ENCODE assay signal across 8 cellular contexts in genomic region chr12:11855993-11856374, GRCh38.
DNase-seq lines count a peak whose midpoint lies in the region; ATAC-seq and TF ChIP-seq lines count a peak whose summit lies in the region.

No MANE protein-coding gene starts in this region.

- H3K4me2 ChIP-seq in neuronal stem cell (ENCODE audit: insufficient read depth, low read length, poor library complexity, severe bottlenecking) (no peak overlapping the region), hepatocyte (no peak overlapping the region)

- H3K79me1 ChIP-seq in neuronal stem cell (ENCODE audit: low read depth, low read length): no peaks in the 10 kb centered on the region

- no peak overlapping the region for H2AK5ac ChIP-seq in neuronal stem cell (ENCODE audit: low read depth, low read length)

- no peak overlapping the region for H3K9ac ChIP-seq in neuronal stem cell (ENCODE audit: low read depth, low read length, poor library complexity)

- no peak overlapping the region for H3K23ac ChIP-seq in neuronal stem cell (ENCODE audit: low read depth, low read length, poor library complexity)

- H3K4me3 ChIP-seq in neuronal stem cell (ENCODE audit: low read length in 2 of 2): no peak overlapping the region
- H3K4me3 ChIP-seq in hepatocyte: no peak overlapping the region

- ATAC-seq in GM18868 (IDR thresholded peaks at IDR 0.05; ENCODE audit: unreplicated experiment): peak; percentile 71
- peak; percentile 42 for ATAC-seq in HG03103 (IDR thresholded peaks at IDR 0.05; ENCODE audit: low read depth, unreplicated experiment)

- H3K36me3 ChIP-seq in neuronal stem cell (replicated peaks in 1 of 2; ENCODE audit: control insufficient read depth in 2 of 2, insufficient read depth in 2 of 2, low read length in 2 of 2): peaks cover 4 to 29% of the 10 kb centered on the region in 2 donors
- no peaks in the 10 kb centered on the region for H3K36me3 ChIP-seq in hepatocyte (replicated peaks; ENCODE audit: insufficient read depth, low read depth)

- no peak overlapping the region for H2BK120ac ChIP-seq in neuronal stem cell (ENCODE audit: low read depth, low read length)

- H4K20me1 ChIP-seq in hepatocyte (ENCODE audit: insufficient read depth, poor library complexity, severe bottlenecking): no peaks in the 10 kb centered on the region

- WGBS in neuronal stem cell (ENCODE audit: extremely low coverage in 2 of 2, insufficient read length in 2 of 2, insufficient replicate concordance in 1 of 2), 2 donors: no CpG with 5 or more reads among the region's 4 CpGs
- WGBS in hepatocyte (ENCODE audit: low lambda C conversion rate, missing lambda C conversion rate): 60% methylated on average over 4 of the region's 4 CpGs

- no peak overlapping the region for H4K91ac ChIP-seq in neuronal stem cell (ENCODE audit: low read depth, low read length, poor library complexity)

- H3K9me2 ChIP-seq in hepatocyte (replicated peaks; ENCODE audit: insufficient read depth): no peaks in the 10 kb centered on the region

- TF ChIP-seq CTCF in hepatocyte (IDR thresholded peaks at IDR 0.05; ENCODE audit: poor library complexity): no peak

- H4K8ac ChIP-seq in neuronal stem cell (ENCODE audit: low read depth, low read length): no peak overlapping the region

- no peak overlapping the region for H3K18ac ChIP-seq in neuronal stem cell (ENCODE audit: low read length)

- H3K4ac ChIP-seq in neuronal stem cell (ENCODE audit: low read length): no peak overlapping the region

- peak; percentile 77 for DNase-seq in NOMO-1 treated with DMSO at 0.1 percent for 48 hours (lab: John Stamatoyannopoulos, UW; ENCODE audit: unreplicated experiment)
- no peak for DNase-seq in neuronal stem cell (ENCODE audit: low spot score)
- DNase-seq in hepatocyte (ENCODE audit: low spot score): no peak
- DNase-seq in stimulated activated naive CD4-positive, alpha-beta T cell treated with Interleukin-2 at 50 U/mL for 16 hours (lab: John Stamatoyannopoulos, UW): no peak
- DNase-seq in middle frontal gyrus (ENCODE audit: extremely low spot score, low spot score): no peak
- DNase-seq in NCI-H226: no peak

- no peak overlapping the region for H2BK5ac ChIP-seq in neuronal stem cell (ENCODE audit: low read length)

- H3K27me3 ChIP-seq in neuronal stem cell (ENCODE audit: control insufficient read depth in 3 of 3, insufficient read depth in 3 of 3, low read depth in 1 of 3, low read length in 3 of 3) (no peaks in the 10 kb centered on the region), hepatocyte (no peaks in the 10 kb centered on the region)

- no peaks in the 10 kb centered on the region for H3K79me2 ChIP-seq in hepatocyte

- no peak overlapping the region for H2BK15ac ChIP-seq in neuronal stem cell (ENCODE audit: low read length)

- H2BK12ac ChIP-seq in neuronal stem cell (ENCODE audit: low read length): no peak overlapping the region

- H3K9me3 ChIP-seq in neuronal stem cell (replicated peaks in 1 of 2; ENCODE audit: control insufficient read depth in 2 of 2, insufficient read depth in 1 of 2, low read depth in 1 of 2, low read length in 2 of 2): peaks cover 0 to 7% of the 10 kb centered on the region in 2 donors
- no peaks in the 10 kb centered on the region for H3K9me3 ChIP-seq in hepatocyte (ENCODE audit: low read depth)

- H3K4me1 ChIP-seq in neuronal stem cell (ENCODE audit: control insufficient read depth in 2 of 2, insufficient read depth in 1 of 2, low read depth in 1 of 2, low read length in 2 of 2) (peaks cover 16% of the 10 kb centered on the region in 2 donors), hepatocyte (ENCODE audit: insufficient read depth) (peaks cover under 1% of the 10 kb centered on the region)

- no peak overlapping the region for H3K14ac ChIP-seq in neuronal stem cell (ENCODE audit: low read length)

- H2AFZ ChIP-seq in neuronal stem cell (ENCODE audit: low read length): peak overlapping the region; percentile 25
- H2AFZ ChIP-seq in hepatocyte: no peak overlapping the region

- H3K27ac ChIP-seq in neuronal stem cell (replicated peaks; ENCODE audit: low read length) (peak overlapping the region; percentile 64), hepatocyte (no peak overlapping the region)
